8 cellular contexts compared by ENCODE assay signal in genomic region chr1:233613252-233614172, GRCh38. TPM values are rescaled to one million over a fixed set of nuclear protein-coding genes. Genes with fewer than 3 reads are reported as not detected.
DNase-seq lines count a peak whose midpoint lies in the region; ATAC-seq lines count a peak whose summit lies in the region.

KCNK1 (plus strand) TSS chr1:233614106; CDS start chr1:233614172, 66 bp downstream.

- H3K27ac ChIP-seq in layer of hippocampus (ENCODE audit: low read depth, low read length): peak within 1 kb of the TSS; percentile 80

- DNase-seq in Caki2 (ENCODE audit: low read depth) (peak; percentile 93), NCI-H2227 (lab: John Stamatoyannopoulos, UW; ENCODE audit: unreplicated experiment) (peak; percentile 86), cerebellar cortex (ENCODE audit: low spot score) (peak; percentile 89), stromal cell of bone marrow (ENCODE audit: low read depth) (peak; percentile 86)

- in situ Hi-C loops in Caki2 (cut with HindIII; ENCODE audit: low pct_unique_long_range_greater_than_20kb, low sequenced_read_pairs): no loop called here

- no peaks in the 10 kb centered on the region for H3K27me3 ChIP-seq in layer of hippocampus (ENCODE audit: control insufficient read depth, insufficient read depth, low read length)

- peak; percentile 24 for ATAC-seq in GM21515 (IDR thresholded peaks at IDR 0.05; ENCODE audit: unreplicated experiment)
- ATAC-seq in GM21381 (IDR thresholded peaks at IDR 0.05; ENCODE audit: unreplicated experiment): no peak
- ATAC-seq in GM18517 (IDR thresholded peaks at IDR 0.05; ENCODE audit: unreplicated experiment): no peak

RNA-seq across cellular contexts. Expression of gene KCNK1, which starts in this region (rescaled TPM):
- 36.3 and 39.1 TPM in 2 replicates for total RNA-seq in Caki2 (2014; rRNA removed; shearing (Covaris generic); ENCODE audit: low replicate concordance)
